Comparison of ENCODE assay signal across 24 cellular contexts in genomic region chrX:124085063-124085462, GRCh38.
DNase-seq lines count a peak whose midpoint lies in the region; ATAC-seq and TF ChIP-seq lines count a peak whose summit lies in the region.
"Had no signal": no experiment of that assay in that cellular context is flagged by ENCODE, and none has a peak within 500 bp of the region (broad histone marks: within the 10 kb centered on the region; RNA-seq: fewer than 3 reads in every experiment).

No MANE protein-coding gene starts in this region.

- H3K9me3 ChIP-seq in left ventricle myocardium inferior (replicated peaks) = no peaks in the 10 kb centered on the region
- H3K9me3 ChIP-seq: left lung, prostate gland, SJSA1, thoracic aorta, uterus had no signal

- H3K4me1 Mint-ChIP-seq in T-helper 2 cell treated with Interferon-gamma antibody and Interleukin-4, amounts not matched to agents 5 μg/mL and 100 μg/mL, for 36 hours (ENCODE audit: low read depth) = peaks cover 19% of the 10 kb centered on the region
- H3K4me1 Mint-ChIP-seq in activated naive CD8-positive, alpha-beta T cell treated with anti-CD3 and anti-CD28 coated beads, Interleukin-2, amount 50 U/mL, for 24 hours = peaks cover 24% of the 10 kb centered on the region
- H3K4me1 Mint-ChIP-seq: H9 had no signal

- TF ChIP-seq CTCF in left ventricle myocardium inferior (IDR thresholded peaks at IDR 0.05; ENCODE audit: borderline replicate concordance) = no peak

- no peak for DNase-seq in T-helper 2 cell treated with Interferon-gamma antibody and Interleukin-4, amounts not matched to agents 5 μg/mL and 100 μg/mL, for 36 hours (ENCODE audit: low spot score)
- DNase-seq in T-helper 2 cell (no peak), left ventricle myocardium inferior (no peak), left cardiac atrium (no peak), CD1c-positive myeloid dendritic cell (ENCODE audit: extremely low spot score) (no peak), COR-L47 (lab: John Stamatoyannopoulos, UW) (no peak)
- no peak for DNase-seq in activated naive CD8-positive, alpha-beta T cell treated with anti-CD3 and anti-CD28 coated beads, Interleukin-2, amount 50 U/mL, for 24 hours
- DNase-seq: 8988T; activated CD4-positive, alpha-beta T cell treated with anti-CD3 and anti-CD28 coated beads, Interleukin-2, amount 50 U/mL, for 1 hour; activated naive CD4-positive, alpha-beta T cell treated with anti-CD3 and anti-CD28 coated beads, Interleukin-2, amount 50 U/mL, for 16 hours; cerebellar nuclear complex; DMS53; GDM1; H9; left lung; NCI-H146; NCI-H2107; NCI-H748 treated with DMSO at 0.1 percent for 48 hours; stimulated activated naive CD4-positive, alpha-beta T cell treated with Interleukin-2 at 50 U/mL for 16 hours; uterus had no signal

- no peaks in the 10 kb centered on the region for H3K9me3 Mint-ChIP-seq in T-helper 2 cell treated with Interferon-gamma antibody and Interleukin-4, amounts not matched to agents 5 μg/mL and 100 μg/mL, for 36 hours
- no peaks in the 10 kb centered on the region for H3K9me3 Mint-ChIP-seq in activated naive CD8-positive, alpha-beta T cell treated with anti-CD3 and anti-CD28 coated beads, Interleukin-2, amount 50 U/mL, for 24 hours

- intact Hi-C loops in left ventricle myocardium inferior (cut with micrococcal nuclease) = no loop called here
- intact Hi-C loops in left cardiac atrium (cut with DNase I) = no loop called here

- H3K27me3 ChIP-seq in left ventricle myocardium inferior (ENCODE audit: low read depth) = no peaks in the 10 kb centered on the region
- H3K27me3 ChIP-seq: left lung, SJSA1, uterus had no signal

- no peak for ATAC-seq in left cardiac atrium
- ATAC-seq in activated naive CD8-positive, alpha-beta T cell treated with anti-CD3 and anti-CD28 coated beads, Interleukin-2, amount 50 U/mL, for 24 hours = no peak
- ATAC-seq in activated CD4-positive, CD25-positive, alpha-beta regulatory T cell treated with anti-CD3 and anti-CD28 coated beads, Interleukin-2, amount 50 U/mL, for 24 hours = no peak
- ATAC-seq: left lung had no signal

- H3K4me3 ChIP-seq in left ventricle myocardium inferior = no peak overlapping the region
- H3K4me3 ChIP-seq: left lung, prostate gland, SJSA1, thoracic aorta, uterus had no signal

- peaks cover 33% of the 10 kb centered on the region for H3K36me3 ChIP-seq in left ventricle myocardium inferior
- H3K36me3 ChIP-seq: prostate gland, uterus had no signal

- H3K4me3 Mint-ChIP-seq in T-helper 2 cell treated with Interferon-gamma antibody and Interleukin-4, amounts not matched to agents 5 μg/mL and 100 μg/mL, for 36 hours = peak overlapping the region; percentile 15
- H3K4me3 Mint-ChIP-seq in activated naive CD8-positive, alpha-beta T cell treated with anti-CD3 and anti-CD28 coated beads, Interleukin-2, amount 50 U/mL, for 24 hours = no peak overlapping the region
- H3K4me3 Mint-ChIP-seq: H9 had no signal

- peaks cover 44% of the 10 kb centered on the region for H3K36me3 Mint-ChIP-seq in T-helper 2 cell treated with Interferon-gamma antibody and Interleukin-4, amounts not matched to agents 5 μg/mL and 100 μg/mL, for 36 hours (ENCODE audit: low read depth)
- peaks cover 42% of the 10 kb centered on the region for H3K36me3 Mint-ChIP-seq in activated naive CD8-positive, alpha-beta T cell treated with anti-CD3 and anti-CD28 coated beads, Interleukin-2, amount 50 U/mL, for 24 hours (ENCODE audit: low read depth)

- H3K27ac ChIP-seq in left ventricle myocardium inferior (replicated peaks) = peak overlapping the region; percentile 30
- H3K27ac ChIP-seq: left lung, prostate gland, SJSA1, thoracic aorta, uterus had no signal

- no peaks in the 10 kb centered on the region for H3K27me3 Mint-ChIP-seq in T-helper 2 cell treated with Interferon-gamma antibody and Interleukin-4, amounts not matched to agents 5 μg/mL and 100 μg/mL, for 36 hours (ENCODE audit: low read depth)
- no peaks in the 10 kb centered on the region for H3K27me3 Mint-ChIP-seq in activated naive CD8-positive, alpha-beta T cell treated with anti-CD3 and anti-CD28 coated beads, Interleukin-2, amount 50 U/mL, for 24 hours

- H3K4me1 ChIP-seq in left ventricle myocardium inferior = no peaks in the 10 kb centered on the region
- H3K4me1 ChIP-seq: left lung, prostate gland, SJSA1, uterus had no signal

- H3K27ac Mint-ChIP-seq in T-helper 2 cell treated with Interferon-gamma antibody and Interleukin-4, amounts not matched to agents 5 μg/mL and 100 μg/mL, for 36 hours = peak overlapping the region; percentile 55
- peak overlapping the region; percentile 26 for H3K27ac Mint-ChIP-seq in activated naive CD8-positive, alpha-beta T cell treated with anti-CD3 and anti-CD28 coated beads, Interleukin-2, amount 50 U/mL, for 24 hours
- H3K27ac Mint-ChIP-seq: H9 had no signal
